7 cellular contexts compared by ENCODE assay signal in the genomic region with DNA sequence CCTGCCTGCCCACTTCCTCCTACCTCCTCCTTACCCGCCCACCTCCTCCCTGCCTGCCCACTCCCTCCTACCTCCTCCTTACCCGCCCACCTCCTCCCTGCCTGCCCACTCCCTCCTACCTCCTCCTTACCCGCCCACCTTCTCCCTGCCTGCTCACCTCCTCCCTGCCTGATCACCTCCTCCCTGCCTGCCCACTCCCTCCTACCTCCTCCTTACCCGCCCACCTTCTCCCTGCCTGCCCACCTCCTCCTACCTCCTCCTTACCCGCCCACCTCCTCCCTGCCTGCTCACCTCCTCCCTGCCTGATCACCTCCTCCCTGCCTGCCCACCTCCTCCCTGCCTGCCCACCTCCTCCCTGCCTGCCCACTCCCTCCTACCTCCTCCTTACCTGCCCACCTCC.
DNase-seq lines count a peak whose midpoint lies in the region; FAIRE-seq and TF ChIP-seq lines count a peak whose summit lies in the region.
"Not testable (repeated sequence)": the region's sequence is repeated elsewhere in the genome, so short reads cannot be mapped to it uniquely, and the experiment has no call there.

No MANE protein-coding gene starts in this region.

- H3K4me1 Mint-ChIP-seq in activated CD4-positive, alpha-beta T cell treated with anti-CD3 and anti-CD28 coated beads, Interleukin-2, amount 10 ng/mL, durations not matched to agents 24 days and 14 days = not testable (repeated sequence)
- H3K4me1 Mint-ChIP-seq in endodermal cell = peaks cover 13% of the 10 kb centered on the region

- H3K9me3 Mint-ChIP-seq in activated CD4-positive, alpha-beta T cell treated with anti-CD3 and anti-CD28 coated beads, Interleukin-2, amount 10 ng/mL, durations not matched to agents 24 days and 14 days = not testable (repeated sequence)
- H3K9me3 Mint-ChIP-seq in endodermal cell = peaks cover 17% of the 10 kb centered on the region

- CTCF ChIA-PET in HEK293 (lab: Yijun Ruan, JAX) = not testable (repeated sequence)

- intact Hi-C loops in activated CD4-positive, alpha-beta T cell treated with anti-CD3 and anti-CD28 coated beads, Interleukin-2, amount 10 ng/mL, durations not matched to agents 24 days and 14 days (cut with micrococcal nuclease); spleen (cut with DNase I; ENCODE audit: low total_unique reads); uterus (cut with DNase I; ENCODE audit: low total_unique reads): not testable (repeated sequence)

- not testable (repeated sequence) for H4K20me1 ChIP-seq in keratinocyte (ENCODE audit: control insufficient read depth, extremely low read depth, insufficient read depth, low read length)

- in situ Hi-C loops in Caki2 (cut with HindIII; ENCODE audit: low pct_unique_long_range_greater_than_20kb, low sequenced_read_pairs) = not testable (repeated sequence)

- peak overlapping the region; percentile 20 for H3K27ac Mint-ChIP-seq in activated CD4-positive, alpha-beta T cell treated with anti-CD3 and anti-CD28 coated beads, Interleukin-2, amount 10 ng/mL, durations not matched to agents 24 days and 14 days
- H3K27ac Mint-ChIP-seq in endodermal cell = not testable (repeated sequence)

- not testable (repeated sequence) for H3K27me3 ChIP-seq in endodermal cell (ENCODE audit: control insufficient read depth, insufficient read depth, low read length, poor library complexity, severe bottlenecking); keratinocyte (ENCODE audit: control insufficient read depth, extremely low read depth, insufficient read depth, low read length); uterus
- H3K27me3 ChIP-seq in spleen (replicated peaks in 1 of 7) = peaks cover 0 to 64% (median 6%) of the 10 kb centered on the region in 7 donors

- H3K4me2 ChIP-seq in keratinocyte (ENCODE audit: control insufficient read depth, extremely low read depth, insufficient read depth, low read depth, low read length) = not testable (repeated sequence)

- H3K36me3 Mint-ChIP-seq in activated CD4-positive, alpha-beta T cell treated with anti-CD3 and anti-CD28 coated beads, Interleukin-2, amount 10 ng/mL, durations not matched to agents 24 days and 14 days (ENCODE audit: low read depth); endodermal cell (ENCODE audit: low read depth): not testable (repeated sequence)

- TF ChIP-seq CTCF in HEK293 (tag by site-specific recombination; IDR thresholded peaks at IDR 0.05); endodermal cell (conservative IDR thresholded peaks at IDR 0.05); keratinocyte (optimal IDR thresholded peaks at IDR 0.05 in 1 of 3, IDR thresholded peaks at IDR 0.05 in 1 of 3, conservative IDR thresholded peaks at IDR 0.05 in 1 of 3; ENCODE audit: extremely low read depth in 1 of 3, insufficient read depth in 2 of 3, low read length in 3 of 3); spleen (IDR thresholded peaks at IDR 0.05 in 8 of 11, conservative IDR thresholded peaks at IDR 0.05 in 3 of 11); uterus (IDR thresholded peaks at IDR 0.05): not testable (repeated sequence)

- not testable (repeated sequence) for H3K4me3 ChIP-seq in HEK293 (ENCODE audit: low read depth, low read length); endodermal cell (ENCODE audit: low read length); keratinocyte (ENCODE audit: control insufficient read depth in 2 of 3, extremely low read depth in 1 of 3, insufficient read depth in 2 of 3, low read depth in 1 of 3, low read length in 3 of 3); spleen; uterus

- H3K27ac ChIP-seq in HEK293 (ENCODE audit: extremely low read depth, low read depth, low read length); endodermal cell (ENCODE audit: low read depth, low read length); spleen: not testable (repeated sequence)
- H3K27ac ChIP-seq in keratinocyte (ENCODE audit: control insufficient read depth, insufficient read depth, low read length) (peak overlapping the region; percentile 89), uterus (peak overlapping the region; percentile 69 to 81)

- not testable (repeated sequence) for H3K36me3 ChIP-seq in HEK293 (ENCODE audit: control insufficient read depth in 2 of 2, insufficient read depth in 1 of 2, low read length in 2 of 2); endodermal cell (ENCODE audit: control insufficient read depth, insufficient read depth, low read length); keratinocyte (ENCODE audit: control insufficient read depth in 2 of 2, extremely low read depth in 1 of 2, insufficient read depth in 2 of 2, low read length in 2 of 2); spleen; uterus

- dilution Hi-C loops in keratinocyte (cut with MboI; ENCODE audit: extremely low pct_ligation_motif_present, low sequenced_read_pairs) = not testable (repeated sequence)

- H3K9me3 ChIP-seq in HEK293 (ENCODE audit: control insufficient read depth, insufficient read depth, low read depth, low read length); endodermal cell (ENCODE audit: control insufficient read depth, low read length); keratinocyte (ENCODE audit: control insufficient read depth, low read depth, low read length); spleen; uterus: not testable (repeated sequence)

- POLR2A ChIA-PET in HEK293 (lab: Yijun Ruan, JAX) = not testable (repeated sequence)

- not testable (repeated sequence) for H3K27me3 Mint-ChIP-seq in activated CD4-positive, alpha-beta T cell treated with anti-CD3 and anti-CD28 coated beads, Interleukin-2, amount 10 ng/mL, durations not matched to agents 24 days and 14 days; endodermal cell (ENCODE audit: insufficient read depth)

- not testable (repeated sequence) for TF ChIP-seq POLR2A in spleen (IDR thresholded peaks at IDR 0.05); uterus (IDR thresholded peaks at IDR 0.05)

- H3K4me3 Mint-ChIP-seq in activated CD4-positive, alpha-beta T cell treated with anti-CD3 and anti-CD28 coated beads, Interleukin-2, amount 10 ng/mL, durations not matched to agents 24 days and 14 days; endodermal cell: not testable (repeated sequence)

- DNase-seq in Caki2 (ENCODE audit: low read depth) = peak; percentile 30
- not testable (repeated sequence) for DNase-seq in activated CD4-positive, alpha-beta T cell treated with anti-CD3 and anti-CD28 coated beads, Interleukin-2, amount 10 ng/mL, durations not matched to agents 24 days and 14 days; keratinocyte (ENCODE audit: low read depth, low spot score); uterus
- DNase-seq in endodermal cell = peak; percentile 25
- peak; percentile 13 for DNase-seq in spleen

- peak overlapping the region; percentile 69 for H2AFZ ChIP-seq in keratinocyte (ENCODE audit: control insufficient read depth, low read length)

- FAIRE-seq in keratinocyte (lab: Jason Lieb, UNC) = not testable (repeated sequence)

- not testable (repeated sequence) for H3K9ac ChIP-seq in endodermal cell (ENCODE audit: extremely low read depth, low read length, poor library complexity, severe bottlenecking)
- peak overlapping the region; percentile 69 for H3K9ac ChIP-seq in keratinocyte (ENCODE audit: control insufficient read depth, extremely low read depth, insufficient read depth, low read length)

- H3K4me1 ChIP-seq in HEK293 (ENCODE audit: control insufficient read depth, insufficient read depth, low read length); endodermal cell (ENCODE audit: control insufficient read depth, insufficient read depth, low read length); spleen; uterus: not testable (repeated sequence)
- peaks cover 49% of the 10 kb centered on the region for H3K4me1 ChIP-seq in keratinocyte (ENCODE audit: control insufficient read depth, extremely low read depth, insufficient read depth, low read length)

- 79 to 82% methylated on average over 4 to 5 of the region's 5 CpGs for WGBS in endodermal cell (ENCODE audit: insufficient coverage in 1 of 2, insufficient read length in 1 of 2), 2 experiments
- WGBS in spleen, 5 donors = 50 to 68% (median 61%) methylated on average over 5 of the region's 5 CpGs

- H3K79me2 ChIP-seq in keratinocyte (ENCODE audit: control insufficient read depth, insufficient read depth, low read length) = not testable (repeated sequence)

- not testable (repeated sequence) for H3K9me1 ChIP-seq in keratinocyte (ENCODE audit: control insufficient read depth, extremely low read depth, insufficient read depth, low read length)

TF ChIP-seq in HEK293, 187 proteins besides CTCF, POLR2A, EP300 and RAD21:
- TF ChIP-seq EGR2 (tag by site-specific recombination; IDR thresholded peaks at IDR 0.05; ENCODE audit: low read depth) (peak; percentile 50), ZFHX2 (tag by site-specific recombination; conservative IDR thresholded peaks at IDR 0.05) (peak; percentile 67)
